Comparison of ENCODE assay signal across 16 cellular contexts in the genomic region with DNA sequence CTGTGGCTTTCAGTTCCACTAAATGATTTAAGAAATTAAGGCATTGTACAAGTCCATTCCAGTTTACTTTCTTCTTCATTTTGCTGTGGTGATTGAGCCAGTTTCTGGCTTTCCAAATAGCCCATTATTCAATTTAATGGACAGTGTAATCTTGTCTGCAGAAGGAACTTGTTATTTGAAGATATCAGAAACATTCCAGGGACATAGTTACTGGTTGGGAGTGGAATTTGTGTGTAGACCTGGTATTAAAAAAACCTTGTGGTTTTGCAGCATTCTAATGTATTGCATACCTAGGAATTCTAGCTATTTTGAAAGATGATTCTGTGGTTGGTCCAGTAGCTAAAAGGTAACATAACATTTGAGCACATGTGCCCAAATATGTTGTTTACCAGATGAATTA.
A peak's percentile ranks its signal among the peaks of the same experiment; 100 is the strongest.
DNase-seq lines count a peak whose midpoint lies in the region; ATAC-seq, FAIRE-seq and TF ChIP-seq lines count a peak whose summit lies in the region.
"Had no signal": no experiment of that assay in that cellular context is flagged by ENCODE, and none has a peak within 500 bp of the region (broad histone marks: within the 10 kb centered on the region; RNA-seq: fewer than 3 reads in every experiment).

No MANE protein-coding gene starts in this region.

- peaks cover 4% of the 10 kb centered on the region for H3K36me3 Mint-ChIP-seq in astrocyte (ENCODE audit: low read depth, unreplicated experiment)

- H3K9me1 ChIP-seq in keratinocyte (ENCODE audit: control insufficient read depth, extremely low read depth, insufficient read depth, low read length): peaks cover 2% of the 10 kb centered on the region

- peaks cover 19% of the 10 kb centered on the region for H3K4me1 Mint-ChIP-seq in astrocyte (ENCODE audit: low read depth, unreplicated experiment)
- H3K4me1 Mint-ChIP-seq: activated B cell treated with CpG ODN at 0.5 μM for 24 hours had no signal

- no peak for TF ChIP-seq CTCF in HEK293 (tag by site-specific recombination; IDR thresholded peaks at IDR 0.05)
- TF ChIP-seq CTCF in astrocyte (IDR thresholded peaks at IDR 0.05; ENCODE audit: insufficient read depth, low read depth, low read length): no peak
- no peak for TF ChIP-seq CTCF in keratinocyte (optimal IDR thresholded peaks at IDR 0.05 in 1 of 3, IDR thresholded peaks at IDR 0.05 in 1 of 3, conservative IDR thresholded peaks at IDR 0.05 in 1 of 3; ENCODE audit: extremely low read depth in 1 of 3, insufficient read depth in 2 of 3, low read length in 3 of 3)

- no peaks in the 10 kb centered on the region for H3K27me3 Mint-ChIP-seq in astrocyte (ENCODE audit: low read depth, unreplicated experiment)
- H3K27me3 Mint-ChIP-seq: activated B cell treated with CpG ODN at 0.5 μM for 24 hours had no signal

- peak overlapping the region; percentile 10 for H3K9ac ChIP-seq in astrocyte (ENCODE audit: low read length)
- no peak overlapping the region for H3K9ac ChIP-seq in keratinocyte (ENCODE audit: control insufficient read depth, extremely low read depth, insufficient read depth, low read length)

- peak; percentile 93 for FAIRE-seq in astrocyte (lab: Jason Lieb, UNC)
- peak; percentile 73 for FAIRE-seq in keratinocyte (lab: Jason Lieb, UNC)

- H3K27ac ChIP-seq in HEK293 (ENCODE audit: extremely low read depth, low read depth, low read length) (no peak overlapping the region), astrocyte (ENCODE audit: low read depth, low read length) (peak overlapping the region; percentile 49), keratinocyte (ENCODE audit: control insufficient read depth, insufficient read depth, low read length) (no peak overlapping the region)
- H3K27ac ChIP-seq: cardiac muscle cell, SK-N-MC, skin epidermis, upper lobe of left lung had no signal

- H3K79me2 ChIP-seq in astrocyte (ENCODE audit: insufficient read depth, low read length): peaks cover 27% of the 10 kb centered on the region
- H3K79me2 ChIP-seq in keratinocyte (ENCODE audit: control insufficient read depth, insufficient read depth, low read length): peaks cover 28% of the 10 kb centered on the region

- H3K36me3 ChIP-seq in HEK293 (ENCODE audit: control insufficient read depth in 2 of 2, insufficient read depth in 1 of 2, low read length in 2 of 2): no peaks in the 10 kb centered on the region; a peak in 1 of 3 replicates
- H3K36me3 ChIP-seq in astrocyte (ENCODE audit: insufficient read depth, low read length): no peaks in the 10 kb centered on the region
- no peaks in the 10 kb centered on the region for H3K36me3 ChIP-seq in keratinocyte (ENCODE audit: control insufficient read depth in 2 of 2, extremely low read depth in 1 of 2, insufficient read depth in 2 of 2, low read length in 2 of 2)
- H3K36me3 ChIP-seq: cardiac muscle cell, upper lobe of left lung had no signal

- no peaks in the 10 kb centered on the region for H3K9me3 ChIP-seq in HEK293 (ENCODE audit: control insufficient read depth, insufficient read depth, low read depth, low read length)
- H3K9me3 ChIP-seq in astrocyte (ENCODE audit: insufficient read depth, low read depth, low read length): no peaks in the 10 kb centered on the region
- H3K9me3 ChIP-seq in keratinocyte (ENCODE audit: control insufficient read depth, low read depth, low read length): peaks cover 1% of the 10 kb centered on the region

- CTCF ChIA-PET in HEK293 (lab: Yijun Ruan, JAX): interaction anchor here (0.7 to 1.4 kb wide), 2 partner anchors 17 to 116 kb away, joined by 3 read pairs; no protein-coding TSS in a partner anchor

- H3K4me3 ChIP-seq in HEK293 (ENCODE audit: low read depth, low read length) (no peak overlapping the region), astrocyte (ENCODE audit: insufficient read depth, low read depth, low read length) (no peak overlapping the region), keratinocyte (ENCODE audit: control insufficient read depth in 2 of 3, extremely low read depth in 1 of 3, insufficient read depth in 2 of 3, low read depth in 1 of 3, low read length in 3 of 3) (no peak overlapping the region)
- H3K4me3 ChIP-seq: cardiac muscle cell, SK-N-MC, skin epidermis, upper lobe of left lung had no signal

- peak overlapping the region; percentile 3 for H3K4me3 Mint-ChIP-seq in astrocyte (ENCODE audit: unreplicated experiment)
- H3K4me3 Mint-ChIP-seq: activated B cell treated with CpG ODN at 0.5 μM for 24 hours had no signal

- in situ Hi-C loops in ACHN (cut with HindIII; ENCODE audit: low pct_ligation_motif_present, low pct_unique_long_range_greater_than_20kb, low sequenced_read_pairs): no loop called here

- DNase-seq in ACHN: peak; percentile 80
- DNase-seq in astrocyte (ENCODE audit: low read depth): peak; percentile 97
- peak; percentile 15 for DNase-seq in keratinocyte (ENCODE audit: low read depth, low spot score)
- no peak for DNase-seq in HuH-7 (ENCODE audit: low spot score)
- no peak for DNase-seq in amniotic stem cell (lab: John Stamatoyannopoulos, UW)
- no peak for DNase-seq in stimulated activated naive CD8-positive, alpha-beta T cell treated with anti-CD3 and anti-CD28 coated beads, Interleukin-15, Interleukin-2, amounts not matched to agents 100 U/mL and 50 U/mL, for 24 hours
- DNase-seq in NCI-H2227 treated with DMSO at 0.1 percent for 48 hours (lab: John Stamatoyannopoulos, UW): no peak
- DNase-seq: activated B cell treated with CpG ODN at 0.5 μM for 24 hours; activated T-cell treated with anti-CD3 and anti-CD28 coated beads, Interleukin-2, amount 50 U/mL, for 48 hours; NCI-H187; upper lobe of left lung had no signal

- POLR2A ChIA-PET in HEK293 (lab: Yijun Ruan, JAX): interaction anchor here (1.2 kb wide), 1 partner anchor 23 kb away, joined by 3 read pairs; no protein-coding TSS in a partner anchor

- H3K27ac Mint-ChIP-seq in astrocyte (ENCODE audit: unreplicated experiment): peak overlapping the region; percentile 83
- H3K27ac Mint-ChIP-seq: activated B cell treated with CpG ODN at 0.5 μM for 24 hours had no signal

- ATAC-seq in stimulated activated naive CD8-positive, alpha-beta T cell treated with anti-CD3 and anti-CD28 coated beads, Interleukin-15, Interleukin-2, amounts not matched to agents 100 U/mL and 50 U/mL, for 24 hours: no peak
- ATAC-seq: esophagus mucosa had no signal

- dilution Hi-C loops in keratinocyte (cut with MboI; ENCODE audit: extremely low pct_ligation_motif_present, low sequenced_read_pairs): no loop called here

- no peaks in the 10 kb centered on the region for H3K27me3 ChIP-seq in astrocyte (ENCODE audit: insufficient read depth, low read length)
- H3K27me3 ChIP-seq in keratinocyte (ENCODE audit: control insufficient read depth, extremely low read depth, insufficient read depth, low read length): no peaks in the 10 kb centered on the region
- H3K27me3 ChIP-seq: cardiac muscle cell, upper lobe of left lung had no signal

- H2AFZ ChIP-seq in astrocyte (ENCODE audit: low read depth, low read length) (no peak overlapping the region), keratinocyte (ENCODE audit: control insufficient read depth, low read length) (no peak overlapping the region)

- peaks cover 1% of the 10 kb centered on the region for H3K9me3 Mint-ChIP-seq in astrocyte (ENCODE audit: unreplicated experiment)

- peak overlapping the region; percentile 63 for H3K4me2 ChIP-seq in astrocyte (ENCODE audit: low read length)
- H3K4me2 ChIP-seq in keratinocyte (ENCODE audit: control insufficient read depth, extremely low read depth, insufficient read depth, low read depth, low read length): peak overlapping the region; percentile 51

- H3K4me1 ChIP-seq in HEK293 (ENCODE audit: control insufficient read depth, insufficient read depth, low read length) (peaks cover 8% of the 10 kb centered on the region; the same call in 1 of the 2 replicates), astrocyte (ENCODE audit: insufficient read depth, low read length) (peaks cover 11% of the 10 kb centered on the region), keratinocyte (ENCODE audit: control insufficient read depth, extremely low read depth, insufficient read depth, low read length) (peaks cover 12% of the 10 kb centered on the region)

- H4K20me1 ChIP-seq in astrocyte (ENCODE audit: insufficient read depth, low read length) (no peaks in the 10 kb centered on the region), keratinocyte (ENCODE audit: control insufficient read depth, extremely low read depth, insufficient read depth, low read length) (peaks cover 2% of the 10 kb centered on the region)

TF ChIP-seq in HEK293, 187 proteins besides CTCF, POLR2A, EP300 and RAD21:
- TF ChIP-seq, protein P1, sequence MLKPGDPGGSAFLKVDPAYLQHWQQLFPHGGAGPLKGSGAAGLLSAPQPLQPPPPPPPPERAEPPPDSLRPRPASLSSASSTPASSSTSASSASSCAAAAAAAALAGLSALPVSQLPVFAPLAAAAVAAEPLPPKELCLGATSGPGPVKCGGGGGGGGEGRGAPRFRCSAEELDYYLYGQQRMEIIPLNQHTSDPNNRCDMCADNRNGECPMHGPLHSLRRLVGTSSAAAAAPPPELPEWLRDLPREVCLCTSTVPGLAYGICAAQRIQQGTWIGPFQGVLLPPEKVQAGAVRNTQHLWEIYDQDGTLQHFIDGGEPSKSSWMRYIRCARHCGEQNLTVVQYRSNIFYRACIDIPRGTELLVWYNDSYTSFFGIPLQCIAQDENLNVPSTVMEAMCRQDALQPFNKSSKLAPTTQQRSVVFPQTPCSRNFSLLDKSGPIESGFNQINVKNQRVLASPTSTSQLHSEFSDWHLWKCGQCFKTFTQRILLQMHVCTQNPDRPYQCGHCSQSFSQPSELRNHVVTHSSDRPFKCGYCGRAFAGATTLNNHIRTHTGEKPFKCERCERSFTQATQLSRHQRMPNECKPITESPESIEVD (tag by site-specific recombination; IDR thresholded peaks at IDR 0.05): peak; percentile 56
- TF ChIP-seq ZXDB (tag by site-specific recombination; IDR thresholded peaks at IDR 0.05) (peak; percentile 71), SP7 (tag by site-specific recombination; IDR thresholded peaks at IDR 0.05) (peak; percentile 66), YY2 (tag by site-specific recombination; IDR thresholded peaks at IDR 0.05) (no peak), ZNF561 (tag by site-specific recombination; IDR thresholded peaks at IDR 0.05; ENCODE audit: borderline replicate concordance) (no peak), ZNF394 (tag by site-specific recombination; IDR thresholded peaks at IDR 0.05; ENCODE audit: borderline replicate concordance) (no peak)

Comparison
In these comparisons a context has a peak if more than half of its experiments do, and no peak if none do; other contexts are left out.
1. DNase-seq: peak in ACHN (single experiment), astrocyte (single experiment) and keratinocyte (single experiment); none in HuH-7 (single experiment), amniotic stem cell (single experiment), stimulated activated naive CD8-positive, alpha-beta T cell treated with anti-CD3 and anti-CD28 coated beads, Interleukin-15, Interleukin-2, amounts not matched to agents 100 U/mL and 50 U/mL, for 24 hours (single experiment) and NCI-H2227 treated with DMSO at 0.1 percent for 48 hours (single experiment).